8 cellular contexts compared by ENCODE assay signal in genomic region chr1:244047739-244048565, GRCh38. TPM values are rescaled to one million over a fixed set of nuclear protein-coding genes. Genes with fewer than 3 reads are reported as not detected.
DNase-seq lines count a peak whose midpoint lies in the region; ATAC-seq and TF ChIP-seq lines count a peak whose summit lies in the region.

No MANE protein-coding gene starts in this region.

- no peaks in the 10 kb centered on the region for H3K36me3 Mint-ChIP-seq in activated T-cell treated with anti-CD3 and anti-CD28 coated beads, Interleukin-2, amount 50 U/mL, for 4 hours (ENCODE audit: insufficient read depth)

- H3K4me1 Mint-ChIP-seq in activated T-cell treated with anti-CD3 and anti-CD28 coated beads, Interleukin-2, amount 50 U/mL, for 4 hours (ENCODE audit: low read depth), result peaks cover 42% of the 10 kb centered on the region

- DNase-seq in DMS53 treated with DMSO at 0.1 percent for 48 hours (lab: John Stamatoyannopoulos, UW; ENCODE audit: unreplicated experiment) (peak; percentile 95), KBM-7 (peak; percentile 96), PC-9 (peak; percentile 97)
- peak; percentile 95 for DNase-seq in activated T-cell treated with anti-CD3 and anti-CD28 coated beads, Interleukin-2, amount 50 U/mL, for 4 hours
- DNase-seq in stimulated activated CD8-positive, alpha-beta memory T cell treated with anti-CD3 and anti-CD28 coated beads, Interleukin-7, amount 100 ng/mL, for 1 hour (ENCODE audit: low read depth in 2 of 2), result peak; percentile 90

- H3F3A ChIP-seq in PC-9 (ENCODE audit: insufficient read depth, low read depth), result peaks cover 14% of the 10 kb centered on the region

- TSS peak; percentile 91 for BruUV-seq in PC-9 (replicated peaks; lab: Mats Ljungman, UMichigan)

- H3K9me3 Mint-ChIP-seq in activated T-cell treated with anti-CD3 and anti-CD28 coated beads, Interleukin-2, amount 50 U/mL, for 4 hours, result no peaks in the 10 kb centered on the region

- peak overlapping the region; percentile 70 for H2AFZ ChIP-seq in PC-9

- peak overlapping the region; percentile 86 for H3K4me2 ChIP-seq in PC-9

- TF ChIP-seq CTCF in PC-9 (conservative IDR thresholded peaks at IDR 0.05), result 0 out of 2 replicates have a peak, but pooled peaks have one; percentile 14

- H3K27me3 Mint-ChIP-seq in activated T-cell treated with anti-CD3 and anti-CD28 coated beads, Interleukin-2, amount 50 U/mL, for 4 hours (ENCODE audit: low read depth), result peaks cover 2% of the 10 kb centered on the region

- H3K9ac ChIP-seq in muscle layer of colon (ENCODE audit: low read length), result peak overlapping the region; percentile 95

- H3K36me3 ChIP-seq in PC-9 (ENCODE audit: low read depth) (peaks cover 5% of the 10 kb centered on the region; the same call in 1 of the 2 replicates), muscle layer of colon (ENCODE audit: insufficient read depth, low read length) (no peaks in the 10 kb centered on the region)

- in situ Hi-C loops in KBM-7 (cut with MboI; ENCODE audit: low pct_unique_long_range_greater_than_20kb, low sequenced_read_pairs), result no loop called here

- CTCF ChIA-PET in PC-9 (lab: Charles Lee), result interaction anchor here (0.5 to 0.7 kb wide), 3 partner anchors 70 to 261 kb away, joined by 3 to 22 read pairs (median 11); no protein-coding TSS in a partner anchor

- H3K4me1 ChIP-seq in PC-9 (replicated peaks; ENCODE audit: insufficient read depth), result peaks cover 43% of the 10 kb centered on the region
- peaks cover 26% of the 10 kb centered on the region for H3K4me1 ChIP-seq in muscle layer of colon (ENCODE audit: insufficient read depth, low read length)

- H3K4me3 ChIP-seq in PC-9 (peak overlapping the region; percentile 69), muscle layer of colon (ENCODE audit: low read depth in 1 of 2, low read length in 2 of 2) (peak overlapping the region; percentile 78 to 91)

- ATAC-seq in GM21723 (IDR thresholded peaks at IDR 0.05; ENCODE audit: unreplicated experiment) (peak; percentile 74), esophagus mucosa (peak; percentile 99)
- ATAC-seq in activated T-cell treated with anti-CD3 and anti-CD28 coated beads, Interleukin-2, amount 50 U/mL, for 4 hours, result peak; percentile 87

- peaks cover 37% of the 10 kb centered on the region for H3K79me2 ChIP-seq in PC-9 (ENCODE audit: low read depth)

- H4K20me1 ChIP-seq in PC-9 (ENCODE audit: insufficient read depth), result no peaks in the 10 kb centered on the region

- no peaks in the 10 kb centered on the region for H3K9me3 ChIP-seq in PC-9 (ENCODE audit: insufficient read depth, low read depth)
- H3K9me3 ChIP-seq in muscle layer of colon (ENCODE audit: low read length), result no peaks in the 10 kb centered on the region

- no peaks in the 10 kb centered on the region for H3K27me3 ChIP-seq in PC-9 (ENCODE audit: insufficient read depth, low read depth)
- no peaks in the 10 kb centered on the region for H3K27me3 ChIP-seq in muscle layer of colon (ENCODE audit: control insufficient read depth in 1 of 2, insufficient read depth in 2 of 2, low read length in 2 of 2)

- no peaks in the 10 kb centered on the region for H3K9me2 ChIP-seq in PC-9 (ENCODE audit: insufficient read depth)

- POLR2A ChIA-PET in PC-9 (lab: Charles Lee; ENCODE audit: unreplicated experiment), result interaction anchor here (0.5 to 1.0 kb wide), 9 partner anchors 13 to 792 kb away, joined by 3 to 14 read pairs (median 4); partner anchors contain the start of gene SDCCAG8

- peak overlapping the region; percentile 82 for H3K27ac ChIP-seq in PC-9
- peak overlapping the region; percentile 89 for H3K27ac ChIP-seq in muscle layer of colon (ENCODE audit: low read depth, low read length)

- peak overlapping the region; percentile 96 for H3K4me3 Mint-ChIP-seq in activated T-cell treated with anti-CD3 and anti-CD28 coated beads, Interleukin-2, amount 50 U/mL, for 4 hours

- intact Hi-C loops in PC-9 (cut with micrococcal nuclease; ENCODE audit: unreplicated experiment), result loop anchor here (1.0 to 5.0 kb wide), 10 partner anchors 117 to 814 kb away; partner anchors contain the start of genes ADSS2 and HNRNPU

RNA-seq across cellular contexts. Expression of gene ZBTB18, which starts 3.1 kb away (rescaled TPM):
- 16.3 and 20.7 TPM in 2 replicates for total RNA-seq in PC-9 (2021)
- 1 to 10 TPM; 4.9 to 6.5 (median 5.2) TPM for total RNA-seq in activated T-cell treated with anti-CD3 and anti-CD28 coated beads, Interleukin-2, amount 50 U/mL, for 4 hours
- total RNA-seq in esophagus mucosa, result 3.1 TPM

Comparison
In these comparisons a context has a peak if more than half of its experiments do, and no peak if none do; other contexts are left out.
1. Peak in every context shown above with its lines: DNase-seq, ATAC-seq, H3K4me3 ChIP-seq and H3K27ac ChIP-seq.